1 cellular context compared by ENCODE assay signal in the genomic region with DNA sequence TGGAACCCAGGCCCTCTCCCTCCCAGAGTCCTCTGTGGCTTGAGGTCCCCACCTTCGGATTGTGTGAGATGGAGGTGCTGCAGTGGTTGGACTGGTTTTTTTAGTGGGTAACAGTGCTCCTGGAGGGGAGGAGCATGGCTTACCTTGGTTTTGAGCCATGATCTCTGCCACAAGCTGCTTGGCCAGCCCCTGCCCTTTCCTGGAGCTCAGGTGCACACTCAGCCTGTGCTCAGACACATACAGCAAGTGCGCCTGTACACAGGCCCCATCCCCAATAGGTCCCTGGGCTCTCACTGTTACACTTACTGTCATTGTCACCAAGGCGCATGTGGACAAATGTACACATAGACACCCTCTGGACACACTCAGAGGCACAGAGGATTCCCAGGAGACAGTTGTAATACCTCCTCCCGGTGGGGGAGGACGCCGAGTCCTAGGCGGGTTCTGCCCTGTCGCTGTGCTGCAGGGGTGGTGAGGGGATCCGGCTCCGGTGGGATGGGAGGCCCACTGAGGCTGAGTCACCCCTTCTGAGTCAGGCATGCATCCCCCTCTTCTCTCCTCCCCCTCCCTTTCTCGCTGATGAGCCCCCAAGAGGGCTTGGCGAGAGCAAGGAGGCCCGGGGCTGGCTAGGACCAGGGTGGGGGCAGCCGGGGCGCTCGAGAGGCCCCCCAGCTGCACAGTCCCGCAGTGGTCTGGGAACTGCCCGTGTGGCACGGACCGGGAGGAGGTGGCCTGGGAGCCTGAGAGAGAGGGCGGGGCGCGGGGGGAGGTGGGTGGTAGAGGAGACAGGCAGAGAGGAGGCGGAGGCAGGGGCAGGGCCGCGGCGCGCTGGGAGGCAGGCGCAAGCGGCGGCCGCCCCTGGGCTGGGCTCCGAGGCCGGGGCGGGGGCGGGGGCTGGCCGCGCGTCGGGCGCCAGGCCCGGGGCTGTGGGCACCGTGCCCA.
TF ChIP-seq lines count a peak whose summit lies in the region.

No MANE protein-coding gene starts in this region.

TF ChIP-seq in HepG2, 621 proteins besides CTCF, POLR2A, EP300 and RAD21 (continued from another document and continues in another):
- TF ChIP-seq, protein P1, sequence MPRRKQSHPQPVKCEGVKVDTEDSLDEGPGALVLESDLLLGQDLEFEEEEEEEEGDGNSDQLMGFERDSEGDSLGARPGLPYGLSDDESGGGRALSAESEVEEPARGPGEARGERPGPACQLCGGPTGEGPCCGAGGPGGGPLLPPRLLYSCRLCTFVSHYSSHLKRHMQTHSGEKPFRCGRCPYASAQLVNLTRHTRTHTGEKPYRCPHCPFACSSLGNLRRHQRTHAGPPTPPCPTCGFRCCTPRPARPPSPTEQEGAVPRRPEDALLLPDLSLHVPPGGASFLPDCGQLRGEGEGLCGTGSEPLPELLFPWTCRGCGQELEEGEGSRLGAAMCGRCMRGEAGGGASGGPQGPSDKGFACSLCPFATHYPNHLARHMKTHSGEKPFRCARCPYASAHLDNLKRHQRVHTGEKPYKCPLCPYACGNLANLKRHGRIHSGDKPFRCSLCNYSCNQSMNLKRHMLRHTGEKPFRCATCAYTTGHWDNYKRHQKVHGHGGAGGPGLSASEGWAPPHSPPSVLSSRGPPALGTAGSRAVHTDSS (CRISPR knock-in tag; conservative IDR thresholded peaks at IDR 0.05): no peak
- TF ChIP-seq ZNF251 (CRISPR knock-in tag; IDR thresholded peaks at IDR 0.05) (no peak), GPN1 (CRISPR knock-in tag; IDR thresholded peaks at IDR 0.05; ENCODE audit: borderline replicate concordance) (no peak), ARNT2 (CRISPR knock-in tag; IDR thresholded peaks at IDR 0.05; ENCODE audit: low read depth) (no peak), BRCA1 (CRISPR knock-in tag; IDR thresholded peaks at IDR 0.05) (no peak), ZNF605 (CRISPR knock-in tag; IDR thresholded peaks at IDR 0.05) (peak; percentile 73; the same call in 1 of the 2 replicates), HNF4G (IDR thresholded peaks at IDR 0.05; ENCODE audit: borderline replicate concordance, low read depth, low read length) (no peak), HNF4G (CRISPR knock-in tag; IDR thresholded peaks at IDR 0.05; ENCODE audit: borderline replicate concordance, low read depth) (peak; percentile 82), RNF219 (CRISPR knock-in tag; IDR thresholded peaks at IDR 0.05) (no peak), ZNF770 (CRISPR knock-in tag; IDR thresholded peaks at IDR 0.05) (no peak), ZNF232 (CRISPR knock-in tag; IDR thresholded peaks at IDR 0.05; ENCODE audit: borderline replicate concordance) (no peak), ZXDC (CRISPR knock-in tag; IDR thresholded peaks at IDR 0.05) (no peak), TARDBP (CRISPR knock-in tag; IDR thresholded peaks at IDR 0.05) (no peak), BCLAF1 (IDR thresholded peaks at IDR 0.05) (no peak), ARID4A (CRISPR knock-in tag; IDR thresholded peaks at IDR 0.05; ENCODE audit: borderline replicate concordance) (peak; percentile 82; the same call in 1 of the 2 replicates), JARID2 (CRISPR knock-in tag; IDR thresholded peaks at IDR 0.05; ENCODE audit: insufficient replicate concordance) (no peak), ZNF101 (CRISPR knock-in tag; IDR thresholded peaks at IDR 0.05; ENCODE audit: borderline replicate concordance, low read depth) (no peak; the same call in 1 of the 2 replicates), SOX5 (CRISPR knock-in tag; IDR thresholded peaks at IDR 0.05; ENCODE audit: borderline replicate concordance) (no peak; the same call in 1 of the 2 replicates), ZNF619 (CRISPR knock-in tag; IDR thresholded peaks at IDR 0.05) (peak; percentile 83), ZNF816 (CRISPR knock-in tag; IDR thresholded peaks at IDR 0.05; ENCODE audit: borderline replicate concordance) (no peak), ZBTB14 (CRISPR knock-in tag; IDR thresholded peaks at IDR 0.05) (no peak), HIVEP1 (CRISPR knock-in tag; IDR thresholded peaks at IDR 0.05) (peak; percentile 6; the same call in 1 of the 2 replicates)
- TF ChIP-seq, protein P2, sequence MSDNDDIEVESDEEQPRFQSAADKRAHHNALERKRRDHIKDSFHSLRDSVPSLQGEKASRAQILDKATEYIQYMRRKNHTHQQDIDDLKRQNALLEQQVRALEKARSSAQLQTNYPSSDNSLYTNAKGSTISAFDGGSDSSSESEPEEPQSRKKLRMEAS (IDR thresholded peaks at IDR 0.05): peak; percentile 41
- TF ChIP-seq, protein P3, sequence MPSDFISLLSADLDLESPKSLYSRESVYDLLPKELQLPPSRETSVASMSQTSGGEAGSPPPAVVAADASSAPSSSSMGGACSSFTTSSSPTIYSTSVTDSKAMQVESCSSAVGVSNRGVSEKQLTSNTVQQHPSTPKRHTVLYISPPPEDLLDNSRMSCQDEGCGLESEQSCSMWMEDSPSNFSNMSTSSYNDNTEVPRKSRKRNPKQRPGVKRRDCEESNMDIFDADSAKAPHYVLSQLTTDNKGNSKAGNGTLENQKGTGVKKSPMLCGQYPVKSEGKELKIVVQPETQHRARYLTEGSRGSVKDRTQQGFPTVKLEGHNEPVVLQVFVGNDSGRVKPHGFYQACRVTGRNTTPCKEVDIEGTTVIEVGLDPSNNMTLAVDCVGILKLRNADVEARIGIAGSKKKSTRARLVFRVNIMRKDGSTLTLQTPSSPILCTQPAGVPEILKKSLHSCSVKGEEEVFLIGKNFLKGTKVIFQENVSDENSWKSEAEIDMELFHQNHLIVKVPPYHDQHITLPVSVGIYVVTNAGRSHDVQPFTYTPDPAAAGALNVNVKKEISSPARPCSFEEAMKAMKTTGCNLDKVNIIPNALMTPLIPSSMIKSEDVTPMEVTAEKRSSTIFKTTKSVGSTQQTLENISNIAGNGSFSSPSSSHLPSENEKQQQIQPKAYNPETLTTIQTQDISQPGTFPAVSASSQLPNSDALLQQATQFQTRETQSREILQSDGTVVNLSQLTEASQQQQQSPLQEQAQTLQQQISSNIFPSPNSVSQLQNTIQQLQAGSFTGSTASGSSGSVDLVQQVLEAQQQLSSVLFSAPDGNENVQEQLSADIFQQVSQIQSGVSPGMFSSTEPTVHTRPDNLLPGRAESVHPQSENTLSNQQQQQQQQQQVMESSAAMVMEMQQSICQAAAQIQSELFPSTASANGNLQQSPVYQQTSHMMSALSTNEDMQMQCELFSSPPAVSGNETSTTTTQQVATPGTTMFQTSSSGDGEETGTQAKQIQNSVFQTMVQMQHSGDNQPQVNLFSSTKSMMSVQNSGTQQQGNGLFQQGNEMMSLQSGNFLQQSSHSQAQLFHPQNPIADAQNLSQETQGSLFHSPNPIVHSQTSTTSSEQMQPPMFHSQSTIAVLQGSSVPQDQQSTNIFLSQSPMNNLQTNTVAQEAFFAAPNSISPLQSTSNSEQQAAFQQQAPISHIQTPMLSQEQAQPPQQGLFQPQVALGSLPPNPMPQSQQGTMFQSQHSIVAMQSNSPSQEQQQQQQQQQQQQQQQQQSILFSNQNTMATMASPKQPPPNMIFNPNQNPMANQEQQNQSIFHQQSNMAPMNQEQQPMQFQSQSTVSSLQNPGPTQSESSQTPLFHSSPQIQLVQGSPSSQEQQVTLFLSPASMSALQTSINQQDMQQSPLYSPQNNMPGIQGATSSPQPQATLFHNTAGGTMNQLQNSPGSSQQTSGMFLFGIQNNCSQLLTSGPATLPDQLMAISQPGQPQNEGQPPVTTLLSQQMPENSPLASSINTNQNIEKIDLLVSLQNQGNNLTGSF (CRISPR knock-in tag; IDR thresholded peaks at IDR 0.05): no peak; the same call in 1 of the 2 replicates
